27 cellular contexts compared by ENCODE assay signal in genomic region chr16:15457390-15457789, GRCh38.
"Had no signal": no experiment of that assay in that cellular context is flagged by ENCODE, and none has a peak within 500 bp of the region (broad histone marks: within the 10 kb centered on the region; RNA-seq: fewer than 3 reads in every experiment).

No MANE protein-coding gene starts in this region.

- H3K27ac ChIP-seq: ascending aorta, breast epithelium, cardiac muscle cell, colonic mucosa, epithelial cell of prostate, esophagus squamous epithelium had no signal

- H3K36me3 ChIP-seq: ascending aorta, breast epithelium, cardiac muscle cell, colonic mucosa, esophagus squamous epithelium had no signal

- H3K4me3 Mint-ChIP-seq: activated CD4-positive, alpha-beta memory T cell treated with anti-CD3 and anti-CD28 coated beads for 36 hours; activated CD4-positive, alpha-beta T cell treated with anti-CD3 and anti-CD28 coated beads for 36 hours; activated CD4-positive, alpha-beta T cell treated with anti-CD3 and anti-CD28 coated beads, Interleukin-2, amount 10 ng/mL, durations not matched to agents 24 days and 14 days; activated CD8-positive, alpha-beta T cell treated with anti-CD3 and anti-CD28 coated beads, Interleukin-2, amount 10 ng/mL, durations not matched to agents 7 days and 5 days; activated naive CD8-positive, alpha-beta T cell; activated T-cell treated with anti-CD3 and anti-CD28 coated beads, Interleukin-2, amount 50 U/mL, for 4 hours; activated T-helper 17 cell treated with anti-CD3 and anti-CD28 coated beads, Interleukin-2, amount 50 U/mL, for 72 hours; brain had no signal

- ATAC-seq: activated CD4-positive, alpha-beta T cell treated with anti-CD3 and anti-CD28 coated beads for 36 hours; activated CD8-positive, alpha-beta T cell treated with anti-CD3 and anti-CD28 coated beads, Interleukin-2, amount 10 ng/mL, durations not matched to agents 7 days and 5 days; activated T-cell treated with anti-CD3 and anti-CD28 coated beads, Interleukin-2, amount 50 U/mL, for 4 hours; activated T-helper 17 cell treated with anti-CD3 and anti-CD28 coated beads, Interleukin-2, amount 50 U/mL, for 72 hours had no signal

- DNase-seq: activated CD4-positive, alpha-beta memory T cell treated with anti-CD3 and anti-CD28 coated beads for 36 hours; activated CD4-positive, alpha-beta T cell treated with anti-CD3 and anti-CD28 coated beads for 36 hours; activated CD4-positive, alpha-beta T cell treated with anti-CD3 and anti-CD28 coated beads, Interleukin-2, amount 10 ng/mL, durations not matched to agents 24 days and 14 days; activated CD4-positive, CD25-positive, alpha-beta regulatory T cell; activated CD4-positive, CD25-positive, alpha-beta regulatory T cell treated with anti-CD3 and anti-CD28 coated beads, Interleukin-2, amount 50 U/mL, for 72 hours; activated CD8-positive, alpha-beta T cell treated with anti-CD3 and anti-CD28 coated beads, Interleukin-2, amount 10 ng/mL, durations not matched to agents 7 days and 5 days; activated effector memory CD4-positive, alpha-beta T cell treated with Interleukin-2 at 50 U/mL for 16 hours; activated gamma-delta T cell treated with Interleukin-2 at 50 U/mL for 16 hours; activated naive CD4-positive, alpha-beta T cell treated with anti-CD3 and anti-CD28 coated beads, Interleukin-2, amount 50 U/mL, for 16 hours; activated naive CD4-positive, alpha-beta T cell treated with Interleukin-2 at 50 U/mL for 16 hours; activated T-cell treated with anti-CD3 and anti-CD28 coated beads, Interleukin-2, amount 50 U/mL, for 4 hours; central memory CD4-positive, alpha-beta T cell; cerebellar nuclear complex; colonic mucosa; effector CD8-positive, alpha-beta T cell; esophagus squamous epithelium; foreskin melanocyte; T-helper 2 cell had no signal

- H3K27me3 Mint-ChIP-seq: activated CD4-positive, alpha-beta memory T cell treated with anti-CD3 and anti-CD28 coated beads for 36 hours; brain had no signal

- H3K4me1 Mint-ChIP-seq: activated CD4-positive, alpha-beta T cell treated with anti-CD3 and anti-CD28 coated beads for 36 hours; activated T-helper 17 cell treated with anti-CD3 and anti-CD28 coated beads, Interleukin-2, amount 50 U/mL, for 72 hours; brain had no signal

- H3K27ac Mint-ChIP-seq: activated CD4-positive, alpha-beta memory T cell treated with anti-CD3 and anti-CD28 coated beads for 36 hours; activated CD4-positive, alpha-beta T cell treated with anti-CD3 and anti-CD28 coated beads for 36 hours; activated CD4-positive, alpha-beta T cell treated with anti-CD3 and anti-CD28 coated beads, Interleukin-2, amount 10 ng/mL, durations not matched to agents 24 days and 14 days; activated CD8-positive, alpha-beta T cell treated with anti-CD3 and anti-CD28 coated beads, Interleukin-2, amount 10 ng/mL, durations not matched to agents 7 days and 5 days; activated naive CD8-positive, alpha-beta T cell; activated T-helper 17 cell treated with anti-CD3 and anti-CD28 coated beads, Interleukin-2, amount 50 U/mL, for 72 hours had no signal

- H3K36me3 Mint-ChIP-seq: activated CD4-positive, alpha-beta memory T cell treated with anti-CD3 and anti-CD28 coated beads for 36 hours had no signal

- H3K9me3 ChIP-seq: ascending aorta, breast epithelium, colonic mucosa, esophagus squamous epithelium had no signal

- H3K9me3 Mint-ChIP-seq: activated CD4-positive, alpha-beta memory T cell treated with anti-CD3 and anti-CD28 coated beads for 36 hours; activated CD4-positive, alpha-beta T cell treated with anti-CD3 and anti-CD28 coated beads, Interleukin-2, amount 10 ng/mL, durations not matched to agents 24 days and 14 days; activated T-cell treated with anti-CD3 and anti-CD28 coated beads, Interleukin-2, amount 50 U/mL, for 4 hours; activated T-helper 17 cell treated with anti-CD3 and anti-CD28 coated beads, Interleukin-2, amount 50 U/mL, for 72 hours; brain had no signal

- H3K4me3 ChIP-seq: ascending aorta, breast epithelium, cardiac muscle cell, colonic mucosa, esophagus squamous epithelium had no signal

- H3K4me1 ChIP-seq: breast epithelium, colonic mucosa, esophagus squamous epithelium had no signal

- H3K27me3 ChIP-seq: ascending aorta, breast epithelium, cardiac muscle cell, colonic mucosa, esophagus squamous epithelium had no signal

- FAIRE-seq: endometrium, endothelial cell of umbilical vein had no signal
